ENCODE assay signal across 5 cellular contexts in the genomic region with DNA sequence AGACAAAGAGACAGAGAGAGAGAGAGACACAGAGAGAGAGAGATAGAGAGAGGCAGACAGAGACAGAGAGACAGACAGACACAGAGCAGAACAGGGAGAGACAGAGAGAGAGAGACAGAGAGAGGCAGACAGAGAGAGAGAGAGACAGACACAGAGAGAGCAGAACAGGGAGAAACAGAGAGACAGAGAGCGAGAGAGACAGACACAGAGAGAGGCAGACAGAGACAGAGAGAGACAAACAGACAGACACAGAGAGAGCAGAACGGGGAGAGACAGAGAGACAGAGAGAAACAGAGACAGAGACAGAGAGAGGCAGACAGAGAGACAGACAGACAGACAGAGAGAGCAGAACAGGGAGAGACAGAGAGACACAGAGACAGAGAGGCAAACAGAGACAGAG. TPM values are rescaled to one million over a fixed set of nuclear protein-coding genes. Genes with fewer than 3 reads are reported as not detected.
"Had no signal": no experiment of that assay in that cellular context is flagged by ENCODE, and none has a peak within 500 bp of the region (broad histone marks: within the 10 kb centered on the region; RNA-seq: fewer than 3 reads in every experiment).

No MANE protein-coding gene starts in this region.

RNA-seq across cellular contexts. Expression of a gene that starts 36.6 kb away (rescaled TPM):
- polyA plus RNA-seq: keratinocyte, mammary epithelial cell had no signal

RNA-seq across cellular contexts. Expression of a gene that starts 54.9 kb away (rescaled TPM):
- total RNA-seq: mononuclear cell, myocyte had no signal
- polyA plus RNA-seq: immature natural killer cell had no signal
